In genomic region chr11:78189851-78190250, GRCh38 we compare ENCODE assay signal across 8 cellular contexts. TPM values are rescaled to one million over a fixed set of nuclear protein-coding genes. Genes with fewer than 3 reads are reported as not detected.
DNase-seq lines count a peak whose midpoint lies in the region; ATAC-seq and TF ChIP-seq lines count a peak whose summit lies in the region.

No MANE protein-coding gene starts in this region.

- no peaks in the 10 kb centered on the region for H3K9me3 ChIP-seq in Peyer's patch
- H3K9me3 ChIP-seq in esophagus squamous epithelium = no peaks in the 10 kb centered on the region
- no peaks in the 10 kb centered on the region for H3K9me3 ChIP-seq in sigmoid colon

- peak overlapping the region in 2 of 4 donors; percentile 94 to 98 for H3K4me3 ChIP-seq in Peyer's patch
- peak overlapping the region in 3 of 4 donors; percentile 66 to 100 (median 72) for H3K4me3 ChIP-seq in esophagus squamous epithelium
- H3K4me3 ChIP-seq in sigmoid colon = peak overlapping the region; percentile 70 to 97 (median 90)

- in situ Hi-C loops in G401 (cut with HindIII; ENCODE audit: low sequenced_read_pairs) = no loop called here

- H3K4me1 ChIP-seq in Peyer's patch (peaks cover 0 to 25% (median 8%) of the 10 kb centered on the region in 4 donors), esophagus squamous epithelium (peaks cover 24 to 61% (median 32%) of the 10 kb centered on the region in 3 donors), sigmoid colon (peaks cover 0 to 51% (median 39%) of the 10 kb centered on the region in 4 donors)

- H3K36me3 ChIP-seq in Peyer's patch (no peaks in the 10 kb centered on the region), esophagus squamous epithelium (no peaks in the 10 kb centered on the region), sigmoid colon (no peaks in the 10 kb centered on the region)

- WGBS in esophagus squamous epithelium, 2 donors = 71% methylated on average over 2 of the region's 3 CpGs; no CpG with 5 or more reads in 1 of the 2 donors
- 55 to 59% methylated on average over 3 of the region's 3 CpGs for WGBS in sigmoid colon, 2 donors

- H3K27me3 ChIP-seq in Peyer's patch = no peaks in the 10 kb centered on the region
- no peaks in the 10 kb centered on the region for H3K27me3 ChIP-seq in esophagus squamous epithelium
- H3K27me3 ChIP-seq in sigmoid colon = no peaks in the 10 kb centered on the region

- no peak for TF ChIP-seq EP300 in sigmoid colon (IDR thresholded peaks at IDR 0.05)

- peak; percentile 8 for DNase-seq in G401 (ENCODE audit: low spot score)
- DNase-seq in Peyer's patch = peak in 2 of 3 donors; percentile 44 to 45
- DNase-seq in esophagus squamous epithelium (lab: John Stamatoyannopoulos, UW) = no peak
- DNase-seq in sigmoid colon = peak; percentile 62
- no peak for DNase-seq in NCI-H345 treated with DMSO at 0.1 percent for 48 hours (lab: John Stamatoyannopoulos, UW; ENCODE audit: unreplicated experiment)
- DNase-seq in NCI-H187 (lab: John Stamatoyannopoulos, UW) = no peak

- no peak for TF ChIP-seq POLR2A in Peyer's patch (IDR thresholded peaks at IDR 0.05)
- no peak for TF ChIP-seq POLR2A in esophagus squamous epithelium (IDR thresholded peaks at IDR 0.05)
- TF ChIP-seq POLR2A in sigmoid colon (IDR thresholded peaks at IDR 0.05) = no peak

- TF ChIP-seq CTCF in Peyer's patch (IDR thresholded peaks at IDR 0.05) = no peak
- TF ChIP-seq CTCF in esophagus squamous epithelium (IDR thresholded peaks at IDR 0.05) = no peak
- no peak for TF ChIP-seq CTCF in sigmoid colon (IDR thresholded peaks at IDR 0.05)

- intact Hi-C loops in esophagus squamous epithelium (cut with DNase I) (no loop called here), sigmoid colon (cut with DNase I) (loop anchor here (2.0 to 5.0 kb wide), 3 partner anchors 27 to 227 kb away; partner anchors contain the start of genes ALG8 and GAB2)

- no peak for ATAC-seq in HG03280 (IDR thresholded peaks at IDR 0.05; ENCODE audit: unreplicated experiment)
- ATAC-seq in HG02938 (IDR thresholded peaks at IDR 0.05; ENCODE audit: unreplicated experiment) = no peak

- H3K27ac ChIP-seq in Peyer's patch (no peak overlapping the region), esophagus squamous epithelium (peak overlapping the region in 2 of 4 donors; percentile 89 to 98), sigmoid colon (peak overlapping the region in 2 of 4 donors; percentile 85 to 91)

RNA-seq across cellular contexts. Expression of gene USP35, which starts 1.1 kb away (rescaled TPM):
- total RNA-seq in G401 (2014; rRNA removed; shearing (Covaris generic)) = 7.5 and 12.7 TPM in 2 replicates
- total RNA-seq in Peyer's patch (10 to 100 TPM in 3 of 4 donors, 1 to 10 TPM in 1; 6.6 to 30.6 (median 13.3) TPM), esophagus squamous epithelium (1 to 10 TPM; 4.5 to 7.0 (median 6.1) TPM), sigmoid colon (10 to 100 TPM in 2 of 4 donors, 1 to 10 TPM in 2; 6.7 to 23.3 (median 10.6) TPM)
- polyA plus RNA-seq in sigmoid colon = 1 to 10 TPM; 1.2 to 6.5 (median 2.1) TPM

RNA-seq across cellular contexts. Expression of gene KCTD21, which starts 1.4 kb away (rescaled TPM):
- 3.1 and 4.3 TPM in 2 replicates for total RNA-seq in G401 (2014; rRNA removed; shearing (Covaris generic))
- total RNA-seq in Peyer's patch (10 to 100 TPM in 3 of 4 donors, 1 to 10 TPM in 1; 8.7 to 25.2 (median 16.9) TPM), esophagus squamous epithelium (10 to 100 TPM in 3 of 4 donors, 1 to 10 TPM in 1; 9.7 to 16.0 (median 11.3) TPM), sigmoid colon (10 to 100 TPM in 2 of 4 donors, 1 to 10 TPM in 2; 5.4 to 18.8 (median 9.2) TPM)
- polyA plus RNA-seq in sigmoid colon = 1 to 10 TPM; 4.2 to 7.4 (median 4.5) TPM

RNA-seq across cellular contexts. Expression of gene ALG8, which starts 50.4 kb away (rescaled TPM):
- 81.4 and 92.4 TPM in 2 replicates for total RNA-seq in G401 (2014; rRNA removed; shearing (Covaris generic))
- total RNA-seq in Peyer's patch (10 to 100 TPM; 12.7 to 83.3 (median 21.4) TPM), esophagus squamous epithelium (10 to 100 TPM; 13.9 to 30.5 (median 27.3) TPM), sigmoid colon (10 to 100 TPM; 15.6 to 26.4 (median 24.2) TPM)
- polyA plus RNA-seq in sigmoid colon = 10 to 100 TPM; 13.2 to 24.2 (median 15.0) TPM

Comparison
In these comparisons a context has a peak if more than half of its experiments do, and no peak if none do; other contexts are left out.
1. DNase-seq: peak in G401 (single experiment), Peyer's patch (2 of 3) and sigmoid colon (single experiment); none in esophagus squamous epithelium (single experiment), NCI-H345 treated with DMSO at 0.1 percent for 48 hours (single experiment) and NCI-H187 (0 of 2).